In the genomic region with DNA sequence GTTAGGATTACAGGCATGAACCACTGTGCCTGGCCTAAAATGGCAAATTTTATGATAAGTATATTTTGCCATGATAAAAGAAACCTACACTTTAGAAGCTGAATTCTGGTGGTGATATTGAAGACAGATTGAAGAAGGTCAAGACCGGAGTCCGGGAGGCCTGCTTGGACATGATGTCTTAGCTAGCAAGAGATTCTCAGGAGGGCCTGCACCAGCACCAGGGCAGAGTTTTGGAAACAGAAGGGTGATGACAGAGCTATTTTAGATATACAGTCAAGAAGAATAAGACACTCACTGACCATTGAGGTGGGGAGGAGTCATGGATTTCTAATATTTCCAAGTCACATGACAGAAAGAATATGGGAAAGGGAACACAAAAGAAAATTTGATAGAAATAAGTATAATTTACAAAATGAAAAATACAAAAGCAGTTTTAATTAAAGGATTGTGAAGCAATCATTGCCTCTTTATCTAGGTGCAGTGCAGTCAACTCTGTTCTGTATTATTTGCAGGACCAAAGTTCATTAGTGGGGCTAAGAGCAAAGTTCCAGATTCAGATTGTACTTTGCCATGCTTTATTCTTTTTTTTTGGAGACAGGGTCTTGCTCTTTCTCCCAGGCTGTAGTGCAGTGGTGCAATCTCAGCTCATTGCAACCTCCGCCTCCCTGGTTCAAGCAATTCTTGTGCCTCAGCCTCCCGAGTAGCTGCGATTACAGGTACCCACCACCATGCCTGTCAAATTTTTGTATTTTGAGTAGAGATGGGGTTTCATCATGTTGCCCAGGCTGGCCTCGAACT, we compare ENCODE assay signal across 23 cellular contexts.
"Had no signal": no experiment of that assay in that cellular context is flagged by ENCODE, and none has a peak within 500 bp of the region (broad histone marks: within the 10 kb centered on the region; RNA-seq: fewer than 3 reads in every experiment).

No MANE protein-coding gene starts in this region.

- H3K4me3 ChIP-seq: SJSA1, SK-N-MC had no signal

- H3K4me1 ChIP-seq: SJSA1 had no signal

- H3K9me3 ChIP-seq: SJSA1 had no signal

- H3K27ac ChIP-seq: HL-60, SJSA1, SK-N-MC had no signal

- DNase-seq: KBM-7, MV-4-11, NCI-H1048, NCI-H1105, NCI-H1417 treated with DMSO at 0.1 percent for 48 hours, NCI-H146, NCI-H1694 treated with DMSO at 0.1 percent for 48 hours, NCI-H1930, NCI-H2081, NCI-H2107, NCI-H2171, NCI-H226, NCI-H446, NCI-H510A, NCI-H524 treated with DMSO at 0.1 percent for 48 hours, NCI-H69, NCI-H774, Right ventricle myocardium superior, RPMI8226, SIG-M5 had no signal

- H3K36me3 ChIP-seq: SJSA1 had no signal
